Comparison of ENCODE assay signal across 9 cellular contexts in the genomic region with DNA sequence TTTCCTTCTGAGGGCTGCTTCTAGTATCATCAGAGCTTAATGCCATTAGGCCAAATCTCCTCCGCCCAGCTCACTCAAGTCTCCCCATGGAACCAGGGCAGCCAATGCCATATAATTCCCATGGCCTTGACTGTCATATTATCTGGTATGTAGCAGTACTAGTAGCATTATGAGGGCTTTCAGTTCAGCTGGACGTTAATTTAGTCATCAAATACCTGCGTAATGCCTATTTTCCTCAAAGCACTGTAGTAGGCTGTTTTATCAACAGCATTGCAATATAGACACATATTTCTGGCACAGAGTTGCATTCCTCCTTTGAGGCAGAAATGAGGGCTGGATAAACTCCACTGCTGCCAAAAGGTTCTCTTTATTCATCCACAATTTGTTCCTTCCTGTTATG. TPM values are rescaled to one million over a fixed set of nuclear protein-coding genes. Genes with fewer than 3 reads are reported as not detected.
A peak's percentile ranks its signal among the peaks of the same experiment; 100 is the strongest.
DNase-seq lines count a peak whose midpoint lies in the region; ATAC-seq, FAIRE-seq and TF ChIP-seq lines count a peak whose summit lies in the region.
"Had no signal": no experiment of that assay in that cellular context is flagged by ENCODE, and none has a peak within 500 bp of the region (broad histone marks: within the 10 kb centered on the region; RNA-seq: fewer than 3 reads in every experiment).

No MANE protein-coding gene starts in this region.

- TF ChIP-seq POLR2A in A549 (IDR thresholded peaks at IDR 0.05; ENCODE audit: low read length) = no peak
- no peak for TF ChIP-seq POLR2A in H54 (IDR thresholded peaks at IDR 0.05; ENCODE audit: low read depth, low read length)

- FAIRE-seq in A549 (lab: Jason Lieb, UNC) = no peak
- no peak for FAIRE-seq in H54 (lab: Jason Lieb, UNC)

- H3K27me3 ChIP-seq in mucosa of stomach (ENCODE audit: control insufficient read depth, insufficient read depth, low read length) = no peaks in the 10 kb centered on the region

- ATAC-seq in A549 = no peak

- H3K27ac ChIP-seq in A549 = peak overlapping the region in 1 of 2 experiments; percentile 99; a peak in 3 of 6 replicates

- H3K4me1 ChIP-seq in A549 = peaks cover 41% of the 10 kb centered on the region
- peaks cover 27% of the 10 kb centered on the region for H3K4me1 ChIP-seq in mucosa of stomach (ENCODE audit: control insufficient read depth, insufficient read depth, low read length)

- H3K4me3 ChIP-seq in A549 (peak overlapping the region; percentile 84), cardiac fibroblast (replicated peaks in 1 of 2; ENCODE audit: low read depth in 2 of 2, low read length in 2 of 2) (peak overlapping the region; percentile 88 to 92), mucosa of stomach (ENCODE audit: low read length) (no peak overlapping the region)

- no peak for TF ChIP-seq CTCF in A549 (IDR thresholded peaks at IDR 0.05)
- TF ChIP-seq CTCF in cardiac fibroblast (IDR thresholded peaks at IDR 0.05; ENCODE audit: low read depth, low read length) = no peak

- H3K4me2 ChIP-seq in A549 = peak overlapping the region; percentile 92

- H3K9me3 ChIP-seq in A549 = 0 out of 3 replicates have a peak, but pooled peaks cover 3% of the 10 kb centered on the region
- no peaks in the 10 kb centered on the region for H3K9me3 ChIP-seq in mucosa of stomach (ENCODE audit: control insufficient read depth, low read length)

- POLR2A ChIA-PET in A549 (lab: Yijun Ruan, JAX) = no interaction called here

- no peak for TF ChIP-seq EP300 in A549 (IDR thresholded peaks at IDR 0.05)

- CTCF ChIA-PET in A549 (lab: Yijun Ruan, JAX) = interaction anchor here (0.6 to 1.7 kb wide), 4 partner anchors 11 to 34 kb away, joined by 3 to 4 read pairs (median 4); no protein-coding TSS in a partner anchor

- no peaks in the 10 kb centered on the region for H3K36me3 ChIP-seq in mucosa of stomach (ENCODE audit: control insufficient read depth, insufficient read depth, low read length)

- peak overlapping the region; percentile 96 for H3K9ac ChIP-seq in mucosa of stomach (ENCODE audit: low read length)

- 78% methylated on average over 3 of the region's 3 CpGs for WGBS in A549 (ENCODE audit: missing lambda C conversion rate)

- no peak for TF ChIP-seq RAD21 in A549 (conservative IDR thresholded peaks at IDR 0.05 in 1 of 2, IDR thresholded peaks at IDR 0.05 in 1 of 2)

- DNase-seq in A549 (ENCODE audit: low read depth in 1 of 2, low spot score in 1 of 2) (no peak), HS-5 (ENCODE audit: low read depth) (peak; percentile 71), cardiac fibroblast (ENCODE audit: low read depth in 2 of 2) (peak; percentile 91 to 96), GM19240 (ENCODE audit: insufficient read length, low spot score) (no peak), H54 (ENCODE audit: insufficient read length, low spot score) (no peak)
- no peak for DNase-seq in stimulated activated CD4-positive, alpha-beta T cell treated with anti-CD3 and anti-CD28 coated beads, Interleukin-4, amount 100 ng/mL, for 4 hours
- no peak for DNase-seq in activated CD4-positive, alpha-beta T cell treated with anti-CD3 and anti-CD28 coated beads for 1 hour
- DNase-seq: activated CD4-positive, CD25-positive, alpha-beta regulatory T cell treated with anti-CD3 and anti-CD28 coated beads, Interleukin-2, amount 50 U/mL, for 72 hours had no signal

TF ChIP-seq in A549, 52 proteins besides CTCF, POLR2A, EP300 and RAD21 (continues in another document):
- TF ChIP-seq, protein P1, sequence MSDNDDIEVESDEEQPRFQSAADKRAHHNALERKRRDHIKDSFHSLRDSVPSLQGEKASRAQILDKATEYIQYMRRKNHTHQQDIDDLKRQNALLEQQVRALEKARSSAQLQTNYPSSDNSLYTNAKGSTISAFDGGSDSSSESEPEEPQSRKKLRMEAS (IDR thresholded peaks at IDR 0.05) = no peak
- TF ChIP-seq CHD4 (IDR thresholded peaks at IDR 0.05; ENCODE audit: borderline replicate concordance) (no peak), CEBPB (IDR thresholded peaks at IDR 0.05) (no peak), JUN (IDR thresholded peaks at IDR 0.05) (no peak), RARB (CRISPR knock-in tag; IDR thresholded peaks at IDR 0.05) (no peak), PHF8 (IDR thresholded peaks at IDR 0.05; ENCODE audit: borderline replicate concordance, low read depth) (no peak), TP53 (CRISPR knock-in tag; IDR thresholded peaks at IDR 0.05) (no peak), JUNB (IDR thresholded peaks at IDR 0.05) (no peak), EHF (CRISPR knock-in tag; IDR thresholded peaks at IDR 0.05) (no peak)
- TF ChIP-seq, protein P2, sequence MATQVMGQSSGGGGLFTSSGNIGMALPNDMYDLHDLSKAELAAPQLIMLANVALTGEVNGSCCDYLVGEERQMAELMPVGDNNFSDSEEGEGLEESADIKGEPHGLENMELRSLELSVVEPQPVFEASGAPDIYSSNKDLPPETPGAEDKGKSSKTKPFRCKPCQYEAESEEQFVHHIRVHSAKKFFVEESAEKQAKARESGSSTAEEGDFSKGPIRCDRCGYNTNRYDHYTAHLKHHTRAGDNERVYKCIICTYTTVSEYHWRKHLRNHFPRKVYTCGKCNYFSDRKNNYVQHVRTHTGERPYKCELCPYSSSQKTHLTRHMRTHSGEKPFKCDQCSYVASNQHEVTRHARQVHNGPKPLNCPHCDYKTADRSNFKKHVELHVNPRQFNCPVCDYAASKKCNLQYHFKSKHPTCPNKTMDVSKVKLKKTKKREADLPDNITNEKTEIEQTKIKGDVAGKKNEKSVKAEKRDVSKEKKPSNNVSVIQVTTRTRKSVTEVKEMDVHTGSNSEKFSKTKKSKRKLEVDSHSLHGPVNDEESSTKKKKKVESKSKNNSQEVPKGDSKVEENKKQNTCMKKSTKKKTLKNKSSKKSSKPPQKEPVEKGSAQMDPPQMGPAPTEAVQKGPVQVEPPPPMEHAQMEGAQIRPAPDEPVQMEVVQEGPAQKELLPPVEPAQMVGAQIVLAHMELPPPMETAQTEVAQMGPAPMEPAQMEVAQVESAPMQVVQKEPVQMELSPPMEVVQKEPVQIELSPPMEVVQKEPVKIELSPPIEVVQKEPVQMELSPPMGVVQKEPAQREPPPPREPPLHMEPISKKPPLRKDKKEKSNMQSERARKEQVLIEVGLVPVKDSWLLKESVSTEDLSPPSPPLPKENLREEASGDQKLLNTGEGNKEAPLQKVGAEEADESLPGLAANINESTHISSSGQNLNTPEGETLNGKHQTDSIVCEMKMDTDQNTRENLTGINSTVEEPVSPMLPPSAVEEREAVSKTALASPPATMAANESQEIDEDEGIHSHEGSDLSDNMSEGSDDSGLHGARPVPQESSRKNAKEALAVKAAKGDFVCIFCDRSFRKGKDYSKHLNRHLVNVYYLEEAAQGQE (IDR thresholded peaks at IDR 0.05) = no peak
- TF ChIP-seq, protein P3, sequence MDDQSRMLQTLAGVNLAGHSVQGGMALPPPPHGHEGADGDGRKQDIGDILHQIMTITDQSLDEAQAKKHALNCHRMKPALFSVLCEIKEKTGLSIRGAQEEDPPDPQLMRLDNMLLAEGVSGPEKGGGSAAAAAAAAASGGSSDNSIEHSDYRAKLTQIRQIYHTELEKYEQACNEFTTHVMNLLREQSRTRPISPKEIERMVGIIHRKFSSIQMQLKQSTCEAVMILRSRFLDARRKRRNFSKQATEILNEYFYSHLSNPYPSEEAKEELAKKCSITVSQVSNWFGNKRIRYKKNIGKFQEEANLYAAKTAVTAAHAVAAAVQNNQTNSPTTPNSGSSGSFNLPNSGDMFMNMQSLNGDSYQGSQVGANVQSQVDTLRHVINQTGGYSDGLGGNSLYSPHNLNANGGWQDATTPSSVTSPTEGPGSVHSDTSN (IDR thresholded peaks at IDR 0.05) = no peak
- TF ChIP-seq, protein P4, sequence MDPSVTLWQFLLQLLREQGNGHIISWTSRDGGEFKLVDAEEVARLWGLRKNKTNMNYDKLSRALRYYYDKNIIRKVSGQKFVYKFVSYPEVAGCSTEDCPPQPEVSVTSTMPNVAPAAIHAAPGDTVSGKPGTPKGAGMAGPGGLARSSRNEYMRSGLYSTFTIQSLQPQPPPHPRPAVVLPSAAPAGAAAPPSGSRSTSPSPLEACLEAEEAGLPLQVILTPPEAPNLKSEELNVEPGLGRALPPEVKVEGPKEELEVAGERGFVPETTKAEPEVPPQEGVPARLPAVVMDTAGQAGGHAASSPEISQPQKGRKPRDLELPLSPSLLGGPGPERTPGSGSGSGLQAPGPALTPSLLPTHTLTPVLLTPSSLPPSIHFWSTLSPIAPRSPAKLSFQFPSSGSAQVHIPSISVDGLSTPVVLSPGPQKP (IDR thresholded peaks at IDR 0.05; ENCODE audit: low read depth, low read length) = no peak

RNA-seq across cellular contexts. Expression of a gene that starts 1.7 kb away (rescaled TPM):
- polyA plus RNA-seq in A549 (2011; rRNA removed) (48.2 and 48.3 TPM in 2 replicates), A549 (2017; fragmentation: RNase III; extraction: RNeasy Plus Mini Kit Qiagen cat#74134 plus additional on column Dnase treatment) (16.8 to 18.1 TPM (median 17.8 TPM) in 3 replicates)
- polyA plus RNA-seq in A549 (2012; cell fraction: cytosol; rRNA removed) = 11.0 and 13.1 TPM in 2 replicates
- 3.8 and 5.6 TPM in 2 replicates for polyA plus RNA-seq in A549 (2012; cell fraction: nucleus; rRNA removed)
- 43.9 and 48.8 TPM in 2 replicates for polyA minus RNA-seq in A549 (2011; rRNA and poly(A)+ RNA removed)

RNA-seq across cellular contexts. Expression of a gene that starts 1.8 kb away (rescaled TPM):
- not detected in 2 replicates for polyA plus RNA-seq in A549 (2011; rRNA removed)
- 0.01 TPM in 1 of 2 replicates, not detected in the other for polyA plus RNA-seq in A549 (2012; cell fraction: cytosol; rRNA removed)
- polyA plus RNA-seq in A549 (2012; cell fraction: nucleus; rRNA removed) = not detected in 2 replicates
- not detected in 3 replicates for polyA plus RNA-seq in A549 (2017; fragmentation: RNase III; extraction: RNeasy Plus Mini Kit Qiagen cat#74134 plus additional on column Dnase treatment)
- 0.17 and 0.24 TPM in 2 replicates for polyA minus RNA-seq in A549 (2011; rRNA and poly(A)+ RNA removed)

RNA-seq across cellular contexts. Expression of a gene that starts 57.0 kb away (rescaled TPM):
- polyA plus RNA-seq in A549 (2011; rRNA removed) (0.05 and 0.08 TPM in 2 replicates), A549 (2017; fragmentation: RNase III; extraction: RNeasy Plus Mini Kit Qiagen cat#74134 plus additional on column Dnase treatment) (0.07 to 0.12 TPM in 2 of 3 replicates, not detected in the other)
- 0.04 TPM in 2 replicates for polyA plus RNA-seq in A549 (2012; cell fraction: cytosol; rRNA removed)
- 0.09 and 0.10 TPM in 2 replicates for polyA plus RNA-seq in A549 (2012; cell fraction: nucleus; rRNA removed)
- not detected in 2 replicates for polyA minus RNA-seq in A549 (2011; rRNA and poly(A)+ RNA removed)

Comparison
In these comparisons a context has a peak if more than half of its experiments do, and no peak if none do; other contexts are left out.
1. DNase-seq: peak in HS-5 (single experiment) and cardiac fibroblast (2 of 2); none in A549 (0 of 2), stimulated activated CD4-positive, alpha-beta T cell treated with anti-CD3 and anti-CD28 coated beads, Interleukin-4, amount 100 ng/mL, for 4 hours (0 of 2), GM19240 (single experiment), activated CD4-positive, alpha-beta T cell treated with anti-CD3 and anti-CD28 coated beads for 1 hour (single experiment) and H54 (single experiment).